ENCODE assay signal across 11 cellular contexts in genomic region chr9:96008502-96009222, GRCh38.
DNase-seq lines count a peak whose midpoint lies in the region; ATAC-seq and TF ChIP-seq lines count a peak whose summit lies in the region.
"Had no signal": no experiment of that assay in that cellular context is flagged by ENCODE, and none has a peak within 500 bp of the region (broad histone marks: within the 10 kb centered on the region; RNA-seq: fewer than 3 reads in every experiment).

No MANE protein-coding gene starts in this region.

- no peak overlapping the region for H3K4me3 ChIP-seq in NB4 (ENCODE audit: low read depth, low read length)
- no peak overlapping the region for H3K4me3 ChIP-seq in colonic mucosa
- no peak overlapping the region for H3K4me3 ChIP-seq in A673 (ENCODE audit: low read depth, low read length, poor library complexity, severe bottlenecking)
- H3K4me3 ChIP-seq: HAP-1, right atrium auricular region had no signal

- BruUV-seq in A673 (replicated peaks; lab: Mats Ljungman, UMichigan) = no TSS peak

- H3K9me3 ChIP-seq in colonic mucosa = no peaks in the 10 kb centered on the region
- H3K9me3 ChIP-seq in A673 (ENCODE audit: low read depth, low read length, poor library complexity, severe bottlenecking) = peaks cover 2% of the 10 kb centered on the region
- H3K9me3 ChIP-seq: HAP-1, right atrium auricular region had no signal

- peak; percentile 71 for DNase-seq in activated CD4-positive, alpha-beta T cell treated with anti-CD3 and anti-CD28 coated beads, Interleukin-2, amount 10 ng/mL, durations not matched to agents 24 days and 14 days
- no peak for DNase-seq in activated CD4-positive, alpha-beta T cell treated with anti-CD3 and anti-CD28 coated beads for 1 hour
- DNase-seq in NB4 (ENCODE audit: low read depth) (peak; percentile 79), colonic mucosa (no peak), A673 (ENCODE audit: low spot score) (no peak)
- no peak for DNase-seq in activated naive CD8-positive, alpha-beta T cell treated with anti-CD3 and anti-CD28 coated beads, Interleukin-2, amount 50 U/mL, for 24 hours
- DNase-seq in natural killer cell treated with Interleukin-12 subunit alpha and Interleukin-12 subunit beta and Interleukin-15 and Interleukin-18, amount 100 ng/mL, for 72 hours (ENCODE audit: low spot score) = no peak
- DNase-seq: NCI-H774 had no signal

- no peak overlapping the region for H3K9ac ChIP-seq in colonic mucosa (ENCODE audit: low read depth in 2 of 2, low read length in 2 of 2)

- ATAC-seq in activated naive CD8-positive, alpha-beta T cell treated with anti-CD3 and anti-CD28 coated beads, Interleukin-2, amount 50 U/mL, for 24 hours = peak; percentile 47
- ATAC-seq in natural killer cell treated with Interleukin-12 subunit alpha and Interleukin-12 subunit beta and Interleukin-15 and Interleukin-18, amount 100 ng/mL, for 72 hours = peak; percentile 66 to 84
- ATAC-seq in HG02623 (IDR thresholded peaks at IDR 0.05; ENCODE audit: unreplicated experiment) = no peak

- H3K27me3 Mint-ChIP-seq in activated CD4-positive, alpha-beta T cell treated with anti-CD3 and anti-CD28 coated beads, Interleukin-2, amount 10 ng/mL, durations not matched to agents 24 days and 14 days = no peaks in the 10 kb centered on the region
- no peaks in the 10 kb centered on the region for H3K27me3 Mint-ChIP-seq in activated naive CD8-positive, alpha-beta T cell treated with anti-CD3 and anti-CD28 coated beads, Interleukin-2, amount 50 U/mL, for 24 hours
- no peaks in the 10 kb centered on the region for H3K27me3 Mint-ChIP-seq in natural killer cell treated with Interleukin-12 subunit alpha and Interleukin-12 subunit beta and Interleukin-15 and Interleukin-18, amount 100 ng/mL, for 72 hours

- no peak overlapping the region for H3K27ac ChIP-seq in colonic mucosa
- H3K27ac ChIP-seq in A673 (ENCODE audit: low read depth, low read length, poor library complexity, severe bottlenecking) = no peak overlapping the region
- H3K27ac ChIP-seq: right atrium auricular region had no signal

- peak overlapping the region; percentile 96 for H3K27ac Mint-ChIP-seq in activated CD4-positive, alpha-beta T cell treated with anti-CD3 and anti-CD28 coated beads, Interleukin-2, amount 10 ng/mL, durations not matched to agents 24 days and 14 days
- peak overlapping the region; percentile 81 for H3K27ac Mint-ChIP-seq in activated naive CD8-positive, alpha-beta T cell treated with anti-CD3 and anti-CD28 coated beads, Interleukin-2, amount 50 U/mL, for 24 hours
- peak overlapping the region; percentile 53 to 100 for H3K27ac Mint-ChIP-seq in natural killer cell treated with Interleukin-12 subunit alpha and Interleukin-12 subunit beta and Interleukin-15 and Interleukin-18, amount 100 ng/mL, for 72 hours

- H3K27me3 ChIP-seq in colonic mucosa = no peaks in the 10 kb centered on the region
- H3K27me3 ChIP-seq in A673 (replicated peaks; ENCODE audit: insufficient read depth, low read depth, low read length, poor library complexity) = no peaks in the 10 kb centered on the region
- H3K27me3 ChIP-seq: right atrium auricular region had no signal

- POLR2A ChIA-PET in A673 (lab: Charles Lee; ENCODE audit: low non-redundant PET) = no interaction called here

- peaks cover 5% of the 10 kb centered on the region for H3K9me3 Mint-ChIP-seq in activated CD4-positive, alpha-beta T cell treated with anti-CD3 and anti-CD28 coated beads, Interleukin-2, amount 10 ng/mL, durations not matched to agents 24 days and 14 days
- no peaks in the 10 kb centered on the region for H3K9me3 Mint-ChIP-seq in activated naive CD8-positive, alpha-beta T cell treated with anti-CD3 and anti-CD28 coated beads, Interleukin-2, amount 50 U/mL, for 24 hours
- H3K9me3 Mint-ChIP-seq in natural killer cell treated with Interleukin-12 subunit alpha and Interleukin-12 subunit beta and Interleukin-15 and Interleukin-18, amount 100 ng/mL, for 72 hours = no peaks in the 10 kb centered on the region

- H3K36me3 ChIP-seq in colonic mucosa (no peaks in the 10 kb centered on the region), A673 (ENCODE audit: insufficient read depth, low read length, poor library complexity, severe bottlenecking) (peaks cover 19% of the 10 kb centered on the region)
- H3K36me3 ChIP-seq: HAP-1 had no signal

- H3K36me3 Mint-ChIP-seq in activated CD4-positive, alpha-beta T cell treated with anti-CD3 and anti-CD28 coated beads, Interleukin-2, amount 10 ng/mL, durations not matched to agents 24 days and 14 days (ENCODE audit: low read depth) = peaks cover 29% of the 10 kb centered on the region
- H3K36me3 Mint-ChIP-seq in activated naive CD8-positive, alpha-beta T cell treated with anti-CD3 and anti-CD28 coated beads, Interleukin-2, amount 50 U/mL, for 24 hours (ENCODE audit: low read depth) = peaks cover 44% of the 10 kb centered on the region
- peaks cover under 1% of the 10 kb centered on the region for H3K36me3 Mint-ChIP-seq in natural killer cell treated with Interleukin-12 subunit alpha and Interleukin-12 subunit beta and Interleukin-15 and Interleukin-18, amount 100 ng/mL, for 72 hours

- peaks cover 42% of the 10 kb centered on the region for H3K4me1 Mint-ChIP-seq in activated CD4-positive, alpha-beta T cell treated with anti-CD3 and anti-CD28 coated beads, Interleukin-2, amount 10 ng/mL, durations not matched to agents 24 days and 14 days
- peaks cover 22% of the 10 kb centered on the region for H3K4me1 Mint-ChIP-seq in activated naive CD8-positive, alpha-beta T cell treated with anti-CD3 and anti-CD28 coated beads, Interleukin-2, amount 50 U/mL, for 24 hours
- H3K4me1 Mint-ChIP-seq in natural killer cell treated with Interleukin-12 subunit alpha and Interleukin-12 subunit beta and Interleukin-15 and Interleukin-18, amount 100 ng/mL, for 72 hours (ENCODE audit: low read depth in 2 of 2) = peaks cover 31 to 37% of the 10 kb centered on the region in 2 donors

- TF ChIP-seq POLR2A in NB4 (IDR thresholded peaks at IDR 0.05; ENCODE audit: extremely low read depth, insufficient read length) = no peak

- CTCF ChIA-PET in A673 (lab: Charles Lee) = no interaction called here

- peak overlapping the region; percentile 5 for H3K4me3 Mint-ChIP-seq in activated CD4-positive, alpha-beta T cell treated with anti-CD3 and anti-CD28 coated beads, Interleukin-2, amount 10 ng/mL, durations not matched to agents 24 days and 14 days
- no peak overlapping the region for H3K4me3 Mint-ChIP-seq in activated naive CD8-positive, alpha-beta T cell treated with anti-CD3 and anti-CD28 coated beads, Interleukin-2, amount 50 U/mL, for 24 hours
- H3K4me3 Mint-ChIP-seq in natural killer cell treated with Interleukin-12 subunit alpha and Interleukin-12 subunit beta and Interleukin-15 and Interleukin-18, amount 100 ng/mL, for 72 hours = peak overlapping the region; percentile 54

- intact Hi-C loops in activated CD4-positive, alpha-beta T cell treated with anti-CD3 and anti-CD28 coated beads, Interleukin-2, amount 10 ng/mL, durations not matched to agents 24 days and 14 days (cut with micrococcal nuclease) = loop anchor here (2.0 kb wide), 2 partner anchors 16 to 186 kb away; no protein-coding TSS in a partner anchor
- intact Hi-C loops in colonic mucosa (cut with DNase I) (no loop called here), A673 (cut with micrococcal nuclease; ENCODE audit: unreplicated experiment) (no loop called here)

- no peaks in the 10 kb centered on the region for H3K4me1 ChIP-seq in colonic mucosa
- peaks cover 17% of the 10 kb centered on the region for H3K4me1 ChIP-seq in A673 (ENCODE audit: insufficient read depth, low read length, poor library complexity, severe bottlenecking)
- H3K4me1 ChIP-seq: HAP-1 had no signal

- TF ChIP-seq CTCF in NB4 (IDR thresholded peaks at IDR 0.05; ENCODE audit: low read depth, low read length) (no peak), colonic mucosa (IDR thresholded peaks at IDR 0.05) (no peak), A673 (conservative IDR thresholded peaks at IDR 0.05; ENCODE audit: low read depth, low read length) (no peak)

Comparison
In these comparisons a context has a peak if more than half of its experiments do, and no peak if none do; other contexts are left out.
1. DNase-seq: peak in activated CD4-positive, alpha-beta T cell treated with anti-CD3 and anti-CD28 coated beads, Interleukin-2, amount 10 ng/mL, durations not matched to agents 24 days and 14 days (single experiment) and NB4 (single experiment); none in activated CD4-positive, alpha-beta T cell treated with anti-CD3 and anti-CD28 coated beads for 1 hour (single experiment), activated naive CD8-positive, alpha-beta T cell treated with anti-CD3 and anti-CD28 coated beads, Interleukin-2, amount 50 U/mL, for 24 hours (single experiment), natural killer cell treated with Interleukin-12 subunit alpha and Interleukin-12 subunit beta and Interleukin-15 and Interleukin-18, amount 100 ng/mL, for 72 hours (single experiment), colonic mucosa (single experiment) and A673 (single experiment).
2. Peak in every context shown above with its lines, with median percentiles within 50 percentile points of each other: H3K27ac Mint-ChIP-seq.